8 cellular contexts compared by ENCODE assay signal in genomic region chr12:104177663-104178501, GRCh38. TPM values are rescaled to one million over a fixed set of nuclear protein-coding genes. Genes with fewer than 3 reads are reported as not detected.
DNase-seq lines count a peak whose midpoint lies in the region; ATAC-seq and TF ChIP-seq lines count a peak whose summit lies in the region.

No MANE protein-coding gene starts in this region.

- no peak overlapping the region for H3K4me3 ChIP-seq in HCT116 (replicated peaks in 1 of 2; ENCODE audit: low read depth in 1 of 2, low read length in 2 of 2)
- no peak overlapping the region for H3K4me3 ChIP-seq in ovary

- H3K9ac ChIP-seq in HCT116 (ENCODE audit: low read length) = no peak overlapping the region

- H3K4me1 ChIP-seq in HCT116 (ENCODE audit: control insufficient read depth in 1 of 2, insufficient read depth in 2 of 2, low read length in 2 of 2) (peaks cover 16 to 24% of the 10 kb centered on the region in 2 experiments; a peak in 3 of 4 replicates), ovary (ENCODE audit: insufficient read depth) (peaks cover 8% of the 10 kb centered on the region)

- ATAC-seq in HCT116 (peak; percentile 92), esophagus mucosa (peak; percentile 46), GM18519 (IDR thresholded peaks at IDR 0.05; ENCODE audit: low FRiP score, unreplicated experiment) (no peak), GM18505 (IDR thresholded peaks at IDR 0.05; ENCODE audit: unreplicated experiment) (no peak)

- no peaks in the 10 kb centered on the region for H3K9me2 ChIP-seq in HCT116 (ENCODE audit: insufficient read depth)

- peak; percentile 92 for TF ChIP-seq EP300 in ovary (IDR thresholded peaks at IDR 0.05)

- H3K4me2 ChIP-seq in HCT116 (ENCODE audit: low read length) = peak overlapping the region; percentile 47

- peak; percentile 65 for TF ChIP-seq RAD21 in HCT116 (IDR thresholded peaks at IDR 0.05; ENCODE audit: low read depth)

- H3K27me3 ChIP-seq in HCT116 (ENCODE audit: insufficient read depth, low read length) = no peaks in the 10 kb centered on the region
- H3K27me3 ChIP-seq in ovary = no peaks in the 10 kb centered on the region

- H2AFZ ChIP-seq in HCT116 (ENCODE audit: low read depth, low read length, poor library complexity, severe bottlenecking) = peak overlapping the region; percentile 99

- CTCF ChIA-PET in HCT116 (lab: Charles Lee) (interaction anchor here (0.7 kb wide), 1 partner anchor 288 kb away, joined by 3 read pairs; no protein-coding TSS in a partner anchor), RWPE1 (lab: Yijun Ruan, JAX) (no interaction called here)

- no peak for TF ChIP-seq POLR2A in HCT116 (IDR thresholded peaks at IDR 0.05; ENCODE audit: borderline replicate concordance, extremely low read depth, insufficient read depth, insufficient read length)
- TF ChIP-seq POLR2A in ovary (IDR thresholded peaks at IDR 0.05) = no peak
- TF ChIP-seq POLR2A in GM18505 (IDR thresholded peaks at IDR 0.05; ENCODE audit: borderline replicate concordance, extremely low read depth, insufficient read depth, insufficient read length) = no peak

- RAD21 ChIA-PET in HCT116 (lab: Charles Lee; ENCODE audit: low non-redundant PET in 1 of 2, low total read pairs in 2 of 2, uncharacterized antibody in 2 of 2, unreplicated experiment in 2 of 2) = interaction anchor here in 1 of 2 experiments (0.6 kb wide), 1 partner anchor 188 kb away, joined by 3 read pairs; no protein-coding TSS in a partner anchor

- H3K79me2 ChIP-seq in HCT116 (ENCODE audit: insufficient read depth, low read length) = no peaks in the 10 kb centered on the region

- no peaks in the 10 kb centered on the region for H4K20me1 ChIP-seq in HCT116 (ENCODE audit: insufficient read depth)

- H3K27ac ChIP-seq in HCT116 (ENCODE audit: low read depth, low read length) = peak overlapping the region; percentile 41; the same call in 1 of the 2 replicates
- H3K27ac ChIP-seq in RWPE1 = peak overlapping the region; percentile 73
- peak overlapping the region in 1 of 2 donors; percentile 43 for H3K27ac ChIP-seq in ovary

- intact Hi-C loops in HCT116 (cut with micrococcal nuclease) = no loop called here
- intact Hi-C loops in ovary (cut with DNase I) = no loop called here

- TF ChIP-seq CTCF in HCT116 (IDR thresholded peaks at IDR 0.05 in 2 of 3, conservative IDR thresholded peaks at IDR 0.05 in 1 of 3; ENCODE audit: borderline replicate concordance in 1 of 3, insufficient read depth in 1 of 3, low read depth in 2 of 3, low read length in 2 of 3) (peak; percentile 19 to 55 (median 43); a peak in 5 of 6 replicates), RWPE1 (conservative IDR thresholded peaks at IDR 0.05; ENCODE audit: low read depth) (peak; percentile 34; the same call in 1 of the 2 replicates), ovary (IDR thresholded peaks at IDR 0.05) (peak in 1 of 3 donors; percentile 15)

- DNase-seq in HCT116 (ENCODE audit: low read depth, low spot score) (peak; percentile 33), RWPE1 (ENCODE audit: low spot score) (peak; percentile 64), ovary (peak; percentile 68 to 90 (median 78)), NCI-H1436 treated with DMSO at 0.1 percent for 48 hours (lab: John Stamatoyannopoulos, UW) (no peak)
- DNase-seq in activated T-cell treated with anti-CD3 and anti-CD28 coated beads, Interleukin-2, amount 50 U/mL, for 1 hour = no peak

- no peaks in the 10 kb centered on the region for H3K36me3 ChIP-seq in HCT116 (ENCODE audit: control insufficient read depth in 1 of 2, insufficient read depth in 2 of 2, low read length in 2 of 2)
- H3K36me3 ChIP-seq in ovary = no peaks in the 10 kb centered on the region

- no peaks in the 10 kb centered on the region for H3K9me3 ChIP-seq in HCT116 (ENCODE audit: control insufficient read depth in 1 of 2, insufficient read depth in 1 of 2, low read depth in 1 of 2, low read length in 2 of 2)
- no peaks in the 10 kb centered on the region for H3K9me3 ChIP-seq in ovary

- no TSS peak for BruUV-seq in HCT116 (replicated peaks; lab: Mats Ljungman, UMichigan)

- POLR2A ChIA-PET in HCT116 (lab: Charles Lee) (no interaction called here), RWPE1 (lab: Yijun Ruan, JAX; ENCODE audit: low non-redundant PET) (no interaction called here)

- WGBS in ovary, 3 donors = 15 to 25% (median 21%) methylated on average over 7 to 8 of the region's 8 CpGs

TF ChIP-seq in HCT116, 20 proteins besides CTCF, POLR2A, EP300 and RAD21 (continues in another document):
- no peak for TF ChIP-seq SIN3A (IDR thresholded peaks at IDR 0.05; ENCODE audit: low read depth)
- peak; percentile 26; the same call in 1 of the 2 replicates for TF ChIP-seq FOSL1 (IDR thresholded peaks at IDR 0.05; ENCODE audit: low read depth)
- no peak for TF ChIP-seq SP1 (IDR thresholded peaks at IDR 0.05; ENCODE audit: low read depth)
- peak; percentile 30; the same call in 1 of the 2 replicates for TF ChIP-seq JUND (IDR thresholded peaks at IDR 0.05)
- TF ChIP-seq CBX3 (IDR thresholded peaks at IDR 0.05; ENCODE audit: low read depth) = no peak
- TF ChIP-seq EZH2phosphoT487 (IDR thresholded peaks at IDR 0.05; ENCODE audit: borderline replicate concordance) = no peak
- no peak for TF ChIP-seq ZFX (IDR thresholded peaks at IDR 0.05)
- TF ChIP-seq EGR1 (IDR thresholded peaks at IDR 0.05; ENCODE audit: low read depth) = no peak
- TF ChIP-seq ATF3 (IDR thresholded peaks at IDR 0.05) = no peak
- TF ChIP-seq SRF (IDR thresholded peaks at IDR 0.05; ENCODE audit: low read depth) = no peak
- 0 out of 2 replicates have a peak, but pooled peaks have one; percentile 45 for TF ChIP-seq CEBPB (IDR thresholded peaks at IDR 0.05; ENCODE audit: low read depth)
- TF ChIP-seq YY1 (IDR thresholded peaks at IDR 0.05; ENCODE audit: extremely low read depth, insufficient replicate concordance, low read depth, low read length) = no peak
- no peak for TF ChIP-seq TCF7L2 (IDR thresholded peaks at IDR 0.05; ENCODE audit: borderline replicate concordance, extremely low read depth, insufficient read depth, insufficient read length)
- TF ChIP-seq REST (IDR thresholded peaks at IDR 0.05; ENCODE audit: low read depth) = no peak
- TF ChIP-seq EZH2 (IDR thresholded peaks at IDR 0.05) = no peak
- no peak for TF ChIP-seq ZNF274 (IDR thresholded peaks at IDR 0.05; ENCODE audit: low read depth, low read length)
- TF ChIP-seq MAX (IDR thresholded peaks at IDR 0.05) = no peak
- TF ChIP-seq POLR2AphosphoS5 (IDR thresholded peaks at IDR 0.05; ENCODE audit: low read depth, low read length) = no peak
- no peak for TF ChIP-seq ELF1 (IDR thresholded peaks at IDR 0.05; ENCODE audit: borderline replicate concordance, low read depth)

RNA-seq across cellular contexts. Expression of gene TXNRD1, which starts 37.7 kb away (rescaled TPM):
- total RNA-seq in HCT116 (2021; ENCODE audit: unreplicated experiment) (327 TPM), esophagus mucosa (8.7 TPM), ovary (100 to 1,000 TPM in 2 of 7 donors, 10 to 100 TPM in 5; 70.5 to 157 (median 77.4) TPM)
- 275 and 349 TPM in 2 replicates for polyA plus RNA-seq in HCT116 (2012)
- polyA plus RNA-seq in ovary = 10 to 100 TPM; 45.0 to 86.9 TPM

RNA-seq across cellular contexts. Expression of gene NFYB, which starts 39.9 kb away (rescaled TPM):
- total RNA-seq in HCT116 (2021; ENCODE audit: unreplicated experiment) (22.4 TPM), esophagus mucosa (9.3 TPM), ovary (10 to 100 TPM; 23.7 to 38.7 (median 29.5) TPM)
- polyA plus RNA-seq in HCT116 (2012) = 12.5 and 17.8 TPM in 2 replicates
- 10 to 100 TPM; 25.4 to 39.1 TPM for polyA plus RNA-seq in ovary

Comparison
In these comparisons a context has a peak if more than half of its experiments do, and no peak if none do; other contexts are left out.
1. ATAC-seq: peak in HCT116 (single experiment) and esophagus mucosa (single experiment); none in GM18519 (single experiment) and GM18505 (single experiment).
2. DNase-seq: peak in HCT116 (single experiment), RWPE1 (single experiment) and ovary (5 of 5); none in NCI-H1436 treated with DMSO at 0.1 percent for 48 hours (single experiment) and activated T-cell treated with anti-CD3 and anti-CD28 coated beads, Interleukin-2, amount 50 U/mL, for 1 hour (single experiment).